Comparison of ENCODE assay signal across 2 cellular contexts in the genomic region with DNA sequence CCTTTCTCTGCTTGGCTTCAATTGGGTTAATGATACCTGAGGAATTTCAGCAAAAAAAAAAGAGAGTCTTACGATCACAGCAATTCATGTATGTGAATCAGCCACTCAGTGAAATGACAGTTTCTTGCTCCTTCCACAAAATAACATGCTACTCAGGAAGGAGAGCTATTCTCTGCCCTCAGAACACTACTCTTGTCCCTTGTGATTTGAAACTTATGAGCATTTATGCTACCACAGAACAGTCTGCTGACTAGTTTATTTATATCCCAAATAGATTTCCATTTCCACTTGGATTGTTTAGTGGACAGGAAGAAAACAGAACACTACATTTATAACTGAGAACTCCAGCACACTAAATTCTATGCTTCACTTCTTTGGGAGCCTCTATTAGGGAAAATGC.
TF ChIP-seq lines count a peak whose summit lies in the region.

No MANE protein-coding gene starts in this region.

TF ChIP-seq in liver, 16 proteins besides CTCF, POLR2A, EP300 and RAD21:
- TF ChIP-seq TAF1 (conservative IDR thresholded peaks at IDR 0.05) (no peak), HNF4A (conservative IDR thresholded peaks at IDR 0.05) (no peak), EGR1 (IDR thresholded peaks at IDR 0.05; ENCODE audit: low read depth in 2 of 2) (no peak), JUND (IDR thresholded peaks at IDR 0.05) (no peak), FOXA2 (IDR thresholded peaks at IDR 0.05) (no peak), HNF4G (IDR thresholded peaks at IDR 0.05) (no peak), YY1 (IDR thresholded peaks at IDR 0.05) (no peak), RXRA (IDR thresholded peaks at IDR 0.05) (no peak), NR2F2 (IDR thresholded peaks at IDR 0.05) (no peak), FOXA1 (IDR thresholded peaks at IDR 0.05) (no peak), SP1 (IDR thresholded peaks at IDR 0.05) (no peak), GABPA (IDR thresholded peaks at IDR 0.05 in 1 of 2, conservative IDR thresholded peaks at IDR 0.05 in 1 of 2) (no peak)
- TF ChIP-seq, protein P1, sequence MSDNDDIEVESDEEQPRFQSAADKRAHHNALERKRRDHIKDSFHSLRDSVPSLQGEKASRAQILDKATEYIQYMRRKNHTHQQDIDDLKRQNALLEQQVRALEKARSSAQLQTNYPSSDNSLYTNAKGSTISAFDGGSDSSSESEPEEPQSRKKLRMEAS (IDR thresholded peaks at IDR 0.05), result no peak
- TF ChIP-seq, protein P2, sequence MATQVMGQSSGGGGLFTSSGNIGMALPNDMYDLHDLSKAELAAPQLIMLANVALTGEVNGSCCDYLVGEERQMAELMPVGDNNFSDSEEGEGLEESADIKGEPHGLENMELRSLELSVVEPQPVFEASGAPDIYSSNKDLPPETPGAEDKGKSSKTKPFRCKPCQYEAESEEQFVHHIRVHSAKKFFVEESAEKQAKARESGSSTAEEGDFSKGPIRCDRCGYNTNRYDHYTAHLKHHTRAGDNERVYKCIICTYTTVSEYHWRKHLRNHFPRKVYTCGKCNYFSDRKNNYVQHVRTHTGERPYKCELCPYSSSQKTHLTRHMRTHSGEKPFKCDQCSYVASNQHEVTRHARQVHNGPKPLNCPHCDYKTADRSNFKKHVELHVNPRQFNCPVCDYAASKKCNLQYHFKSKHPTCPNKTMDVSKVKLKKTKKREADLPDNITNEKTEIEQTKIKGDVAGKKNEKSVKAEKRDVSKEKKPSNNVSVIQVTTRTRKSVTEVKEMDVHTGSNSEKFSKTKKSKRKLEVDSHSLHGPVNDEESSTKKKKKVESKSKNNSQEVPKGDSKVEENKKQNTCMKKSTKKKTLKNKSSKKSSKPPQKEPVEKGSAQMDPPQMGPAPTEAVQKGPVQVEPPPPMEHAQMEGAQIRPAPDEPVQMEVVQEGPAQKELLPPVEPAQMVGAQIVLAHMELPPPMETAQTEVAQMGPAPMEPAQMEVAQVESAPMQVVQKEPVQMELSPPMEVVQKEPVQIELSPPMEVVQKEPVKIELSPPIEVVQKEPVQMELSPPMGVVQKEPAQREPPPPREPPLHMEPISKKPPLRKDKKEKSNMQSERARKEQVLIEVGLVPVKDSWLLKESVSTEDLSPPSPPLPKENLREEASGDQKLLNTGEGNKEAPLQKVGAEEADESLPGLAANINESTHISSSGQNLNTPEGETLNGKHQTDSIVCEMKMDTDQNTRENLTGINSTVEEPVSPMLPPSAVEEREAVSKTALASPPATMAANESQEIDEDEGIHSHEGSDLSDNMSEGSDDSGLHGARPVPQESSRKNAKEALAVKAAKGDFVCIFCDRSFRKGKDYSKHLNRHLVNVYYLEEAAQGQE (IDR thresholded peaks at IDR 0.05), result no peak
- TF ChIP-seq, protein P3, sequence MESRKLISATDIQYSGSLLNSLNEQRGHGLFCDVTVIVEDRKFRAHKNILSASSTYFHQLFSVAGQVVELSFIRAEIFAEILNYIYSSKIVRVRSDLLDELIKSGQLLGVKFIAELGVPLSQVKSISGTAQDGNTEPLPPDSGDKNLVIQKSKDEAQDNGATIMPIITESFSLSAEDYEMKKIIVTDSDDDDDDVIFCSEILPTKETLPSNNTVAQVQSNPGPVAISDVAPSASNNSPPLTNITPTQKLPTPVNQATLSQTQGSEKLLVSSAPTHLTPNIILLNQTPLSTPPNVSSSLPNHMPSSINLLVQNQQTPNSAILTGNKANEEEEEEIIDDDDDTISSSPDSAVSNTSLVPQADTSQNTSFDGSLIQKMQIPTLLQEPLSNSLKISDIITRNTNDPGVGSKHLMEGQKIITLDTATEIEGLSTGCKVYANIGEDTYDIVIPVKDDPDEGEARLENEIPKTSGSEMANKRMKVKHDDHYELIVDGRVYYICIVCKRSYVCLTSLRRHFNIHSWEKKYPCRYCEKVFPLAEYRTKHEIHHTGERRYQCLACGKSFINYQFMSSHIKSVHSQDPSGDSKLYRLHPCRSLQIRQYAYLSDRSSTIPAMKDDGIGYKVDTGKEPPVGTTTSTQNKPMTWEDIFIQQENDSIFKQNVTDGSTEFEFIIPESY (IDR thresholded peaks at IDR 0.05), result no peak
- TF ChIP-seq, protein P4, sequence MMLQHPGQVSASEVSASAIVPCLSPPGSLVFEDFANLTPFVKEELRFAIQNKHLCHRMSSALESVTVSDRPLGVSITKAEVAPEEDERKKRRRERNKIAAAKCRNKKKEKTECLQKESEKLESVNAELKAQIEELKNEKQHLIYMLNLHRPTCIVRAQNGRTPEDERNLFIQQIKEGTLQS (IDR thresholded peaks at IDR 0.05), result no peak

TF ChIP-seq in HepG2, 621 proteins besides CTCF, POLR2A, EP300 and RAD21:
- TF ChIP-seq, protein P5, sequence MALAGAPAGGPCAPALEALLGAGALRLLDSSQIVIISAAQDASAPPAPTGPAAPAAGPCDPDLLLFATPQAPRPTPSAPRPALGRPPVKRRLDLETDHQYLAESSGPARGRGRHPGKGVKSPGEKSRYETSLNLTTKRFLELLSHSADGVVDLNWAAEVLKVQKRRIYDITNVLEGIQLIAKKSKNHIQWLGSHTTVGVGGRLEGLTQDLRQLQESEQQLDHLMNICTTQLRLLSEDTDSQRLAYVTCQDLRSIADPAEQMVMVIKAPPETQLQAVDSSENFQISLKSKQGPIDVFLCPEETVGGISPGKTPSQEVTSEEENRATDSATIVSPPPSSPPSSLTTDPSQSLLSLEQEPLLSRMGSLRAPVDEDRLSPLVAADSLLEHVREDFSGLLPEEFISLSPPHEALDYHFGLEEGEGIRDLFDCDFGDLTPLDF (CRISPR knock-in tag; IDR thresholded peaks at IDR 0.05), result no peak
- TF ChIP-seq PITX1 (CRISPR knock-in tag; IDR thresholded peaks at IDR 0.05) (no peak), SNRNP70 (IDR thresholded peaks at IDR 0.05; ENCODE audit: low read depth, low read length) (no peak), TAF1 (CRISPR knock-in tag; IDR thresholded peaks at IDR 0.05) (no peak), JUNB (CRISPR knock-in tag; IDR thresholded peaks at IDR 0.05; ENCODE audit: borderline replicate concordance) (no peak), CENPX (CRISPR knock-in tag; IDR thresholded peaks at IDR 0.05) (no peak), DMAP1 (CRISPR knock-in tag; IDR thresholded peaks at IDR 0.05) (no peak), HMGA1 (CRISPR knock-in tag; conservative IDR thresholded peaks at IDR 0.05) (no peak), SMC3 (IDR thresholded peaks at IDR 0.05; ENCODE audit: low read length) (no peak), PHF5A (CRISPR knock-in tag; IDR thresholded peaks at IDR 0.05; ENCODE audit: low read depth, unreplicated experiment) (no peak), ZNF224 (CRISPR knock-in tag; IDR thresholded peaks at IDR 0.05) (no peak), ZNF207 (IDR thresholded peaks at IDR 0.05; ENCODE audit: borderline replicate concordance) (no peak), KDM1A (CRISPR knock-in tag; IDR thresholded peaks at IDR 0.05) (no peak), ZNF510 (CRISPR knock-in tag; IDR thresholded peaks at IDR 0.05; ENCODE audit: low read depth) (no peak), ZNF678 (CRISPR knock-in tag; IDR thresholded peaks at IDR 0.05) (no peak)
- TF ChIP-seq, protein P6, sequence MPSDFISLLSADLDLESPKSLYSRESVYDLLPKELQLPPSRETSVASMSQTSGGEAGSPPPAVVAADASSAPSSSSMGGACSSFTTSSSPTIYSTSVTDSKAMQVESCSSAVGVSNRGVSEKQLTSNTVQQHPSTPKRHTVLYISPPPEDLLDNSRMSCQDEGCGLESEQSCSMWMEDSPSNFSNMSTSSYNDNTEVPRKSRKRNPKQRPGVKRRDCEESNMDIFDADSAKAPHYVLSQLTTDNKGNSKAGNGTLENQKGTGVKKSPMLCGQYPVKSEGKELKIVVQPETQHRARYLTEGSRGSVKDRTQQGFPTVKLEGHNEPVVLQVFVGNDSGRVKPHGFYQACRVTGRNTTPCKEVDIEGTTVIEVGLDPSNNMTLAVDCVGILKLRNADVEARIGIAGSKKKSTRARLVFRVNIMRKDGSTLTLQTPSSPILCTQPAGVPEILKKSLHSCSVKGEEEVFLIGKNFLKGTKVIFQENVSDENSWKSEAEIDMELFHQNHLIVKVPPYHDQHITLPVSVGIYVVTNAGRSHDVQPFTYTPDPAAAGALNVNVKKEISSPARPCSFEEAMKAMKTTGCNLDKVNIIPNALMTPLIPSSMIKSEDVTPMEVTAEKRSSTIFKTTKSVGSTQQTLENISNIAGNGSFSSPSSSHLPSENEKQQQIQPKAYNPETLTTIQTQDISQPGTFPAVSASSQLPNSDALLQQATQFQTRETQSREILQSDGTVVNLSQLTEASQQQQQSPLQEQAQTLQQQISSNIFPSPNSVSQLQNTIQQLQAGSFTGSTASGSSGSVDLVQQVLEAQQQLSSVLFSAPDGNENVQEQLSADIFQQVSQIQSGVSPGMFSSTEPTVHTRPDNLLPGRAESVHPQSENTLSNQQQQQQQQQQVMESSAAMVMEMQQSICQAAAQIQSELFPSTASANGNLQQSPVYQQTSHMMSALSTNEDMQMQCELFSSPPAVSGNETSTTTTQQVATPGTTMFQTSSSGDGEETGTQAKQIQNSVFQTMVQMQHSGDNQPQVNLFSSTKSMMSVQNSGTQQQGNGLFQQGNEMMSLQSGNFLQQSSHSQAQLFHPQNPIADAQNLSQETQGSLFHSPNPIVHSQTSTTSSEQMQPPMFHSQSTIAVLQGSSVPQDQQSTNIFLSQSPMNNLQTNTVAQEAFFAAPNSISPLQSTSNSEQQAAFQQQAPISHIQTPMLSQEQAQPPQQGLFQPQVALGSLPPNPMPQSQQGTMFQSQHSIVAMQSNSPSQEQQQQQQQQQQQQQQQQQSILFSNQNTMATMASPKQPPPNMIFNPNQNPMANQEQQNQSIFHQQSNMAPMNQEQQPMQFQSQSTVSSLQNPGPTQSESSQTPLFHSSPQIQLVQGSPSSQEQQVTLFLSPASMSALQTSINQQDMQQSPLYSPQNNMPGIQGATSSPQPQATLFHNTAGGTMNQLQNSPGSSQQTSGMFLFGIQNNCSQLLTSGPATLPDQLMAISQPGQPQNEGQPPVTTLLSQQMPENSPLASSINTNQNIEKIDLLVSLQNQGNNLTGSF (CRISPR knock-in tag; IDR thresholded peaks at IDR 0.05), result no peak
- TF ChIP-seq, protein P7, sequence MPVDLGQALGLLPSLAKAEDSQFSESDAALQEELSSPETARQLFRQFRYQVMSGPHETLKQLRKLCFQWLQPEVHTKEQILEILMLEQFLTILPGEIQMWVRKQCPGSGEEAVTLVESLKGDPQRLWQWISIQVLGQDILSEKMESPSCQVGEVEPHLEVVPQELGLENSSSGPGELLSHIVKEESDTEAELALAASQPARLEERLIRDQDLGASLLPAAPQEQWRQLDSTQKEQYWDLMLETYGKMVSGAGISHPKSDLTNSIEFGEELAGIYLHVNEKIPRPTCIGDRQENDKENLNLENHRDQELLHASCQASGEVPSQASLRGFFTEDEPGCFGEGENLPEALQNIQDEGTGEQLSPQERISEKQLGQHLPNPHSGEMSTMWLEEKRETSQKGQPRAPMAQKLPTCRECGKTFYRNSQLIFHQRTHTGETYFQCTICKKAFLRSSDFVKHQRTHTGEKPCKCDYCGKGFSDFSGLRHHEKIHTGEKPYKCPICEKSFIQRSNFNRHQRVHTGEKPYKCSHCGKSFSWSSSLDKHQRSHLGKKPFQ (CRISPR knock-in tag; IDR thresholded peaks at IDR 0.05; ENCODE audit: insufficient replicate concordance), result no peak
